In the genomic region with DNA sequence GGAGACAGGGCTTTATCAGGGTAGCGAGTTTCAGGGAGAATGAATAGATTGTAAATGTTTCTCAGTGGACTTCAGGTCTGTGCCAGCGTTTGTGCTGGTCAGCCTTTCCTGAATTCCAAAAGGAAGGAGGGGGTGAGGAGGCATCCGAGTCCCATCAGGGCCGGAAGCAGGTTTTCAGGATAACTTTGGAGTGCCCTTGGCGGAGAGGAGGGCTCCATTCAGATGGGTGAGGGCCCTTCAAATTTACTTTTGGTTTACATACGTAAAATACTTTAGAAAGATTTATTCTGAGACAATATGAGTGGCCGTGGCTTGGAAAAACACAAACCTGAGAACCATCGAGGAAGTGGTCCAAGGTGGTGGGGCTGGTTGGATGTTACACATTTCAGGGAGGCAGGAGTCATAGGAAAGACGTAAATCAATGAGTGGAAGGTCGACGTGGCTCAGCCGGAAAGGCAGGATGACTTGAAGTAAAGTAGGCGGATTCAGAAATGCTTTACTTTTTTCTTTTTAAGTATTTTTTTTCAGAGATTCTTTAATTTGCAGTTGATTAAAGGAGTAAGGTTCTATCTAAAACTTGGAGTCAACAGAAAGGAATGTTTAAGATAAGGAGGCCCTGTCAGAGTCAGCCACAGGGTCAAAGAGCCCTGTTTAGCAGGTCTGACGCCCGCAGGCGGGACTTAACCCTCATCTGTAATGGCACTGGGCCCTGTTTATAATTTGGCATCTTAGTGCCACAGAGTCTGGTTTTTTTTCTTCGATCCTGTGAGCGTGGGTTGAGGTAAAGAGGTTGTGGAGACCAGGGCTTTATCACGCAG, we compare ENCODE assay signal across 10 cellular contexts. TPM values are rescaled to one million over a fixed set of nuclear protein-coding genes. Genes with fewer than 3 reads are reported as not detected.
A peak's percentile ranks its signal among the peaks of the same experiment; 100 is the strongest.
DNase-seq lines count a peak whose midpoint lies in the region; ATAC-seq, FAIRE-seq and TF ChIP-seq lines count a peak whose summit lies in the region.
"Had no signal": no experiment of that assay in that cellular context is flagged by ENCODE, and none has a peak within 500 bp of the region (broad histone marks: within the 10 kb centered on the region; RNA-seq: fewer than 3 reads in every experiment).

No MANE protein-coding gene starts in this region.

- intact Hi-C loops in Caco-2 (cut with micrococcal nuclease; ENCODE audit: unreplicated experiment), result loop anchor here (1.0 to 2.0 kb wide), 3 partner anchors 11 to 34 kb away; no protein-coding TSS in a partner anchor

- H2BK120ac ChIP-seq in H1 (replicated peaks; ENCODE audit: low read depth, low read length), result no peak overlapping the region

- no peak for TF ChIP-seq EP300 in H1 (IDR thresholded peaks at IDR 0.05; ENCODE audit: borderline replicate concordance in 1 of 2, low read depth in 2 of 2, low read length in 2 of 2)

- TF ChIP-seq RAD21 in H1 (IDR thresholded peaks at IDR 0.05 in 1 of 2, conservative IDR thresholded peaks at IDR 0.05 in 1 of 2; ENCODE audit: low read depth in 2 of 2, low read length in 2 of 2), result no peak

- H4K5ac ChIP-seq in H1 (ENCODE audit: insufficient read length, low read depth, low read length), result no peak overlapping the region

- H3K23me2 ChIP-seq in H1 (ENCODE audit: low read depth, low read length), result no peaks in the 10 kb centered on the region; the same call in 1 of the 2 replicates

- no peak overlapping the region for H2BK5ac ChIP-seq in H1 (ENCODE audit: low read depth, low read length)

- peaks cover 77% of the 10 kb centered on the region for H3K36me3 Mint-ChIP-seq in Caco-2 (ENCODE audit: insufficient read depth, unreplicated experiment)

- in situ Hi-C loops in GM13976 (cut with MboI; ENCODE audit: low sequenced_read_pairs, unreplicated experiment), result no loop called here

- TF ChIP-seq CTCF in Caco-2 (IDR thresholded peaks at IDR 0.05; ENCODE audit: insufficient read depth in 1 of 2, low read depth in 1 of 2, low read length in 1 of 2, severe bottlenecking in 1 of 2, unreplicated experiment in 1 of 2), result no peak
- no peak for TF ChIP-seq CTCF in H1 (IDR thresholded peaks at IDR 0.05; ENCODE audit: control extremely low read depth in 1 of 3, insufficient read depth in 1 of 3, low read depth in 1 of 3, low read length in 3 of 3)
- TF ChIP-seq CTCF in GM13976 (IDR thresholded peaks at IDR 0.05; ENCODE audit: borderline replicate concordance, control extremely low read depth, extremely low read depth, insufficient read depth, missing control alignments), result no peak

- H3K36me3 ChIP-seq in Caco-2 (ENCODE audit: control insufficient read depth, insufficient read depth, low read length) (peaks cover 3% of the 10 kb centered on the region), H1 (ENCODE audit: control insufficient read depth in 2 of 4, insufficient read depth in 4 of 4, low read length in 3 of 4) (no peaks in the 10 kb centered on the region), muscle layer of duodenum (ENCODE audit: control insufficient read depth in 1 of 2, insufficient read depth in 2 of 2, low read length in 2 of 2) (no peaks in the 10 kb centered on the region)

- H3K9me3 Mint-ChIP-seq in Caco-2 (ENCODE audit: unreplicated experiment), result no peaks in the 10 kb centered on the region

- no peaks in the 10 kb centered on the region for H3K27me3 Mint-ChIP-seq in Caco-2 (ENCODE audit: insufficient read depth, unreplicated experiment)

- H2BK20ac ChIP-seq in H1 (ENCODE audit: low read length), result no peak overlapping the region

- H3K4me1 Mint-ChIP-seq in Caco-2 (ENCODE audit: low read depth, unreplicated experiment), result peaks cover 69% of the 10 kb centered on the region

- H3K4me2 ChIP-seq in H1 (ENCODE audit: insufficient read depth in 1 of 2, low read depth in 2 of 2, low read length in 2 of 2), result no peak overlapping the region

- no peak for ATAC-seq in GM18861 (IDR thresholded peaks at IDR 0.05; ENCODE audit: unreplicated experiment)
- ATAC-seq in HG02610 (IDR thresholded peaks at IDR 0.05; ENCODE audit: unreplicated experiment), result no peak

- H2BK12ac ChIP-seq in H1 (ENCODE audit: low read depth, low read length), result 0 out of 2 replicates have a peak overlapping the region, but pooled peaks have one; percentile 39

- no peaks in the 10 kb centered on the region for H3K9me3 ChIP-seq in Caco-2
- peaks cover 0 to 2% of the 10 kb centered on the region in 2 experiments; a peak in 1 of 4 replicates for H3K9me3 ChIP-seq in H1 (ENCODE audit: insufficient read depth in 2 of 2, low read depth in 1 of 2, low read length in 1 of 2)
- no peaks in the 10 kb centered on the region for H3K9me3 ChIP-seq in muscle layer of duodenum (ENCODE audit: control insufficient read depth in 1 of 2, low read length in 2 of 2)

- no peak overlapping the region for H3K14ac ChIP-seq in H1 (ENCODE audit: insufficient read length)

- no peak for TF ChIP-seq POLR2A in H1 (IDR thresholded peaks at IDR 0.05; ENCODE audit: control extremely low read depth in 1 of 2, low read depth in 2 of 2, low read length in 2 of 2)

- H3K18ac ChIP-seq in H1 (ENCODE audit: extremely low read depth, low read length), result no peak overlapping the region

- H2AK5ac ChIP-seq in H1 (ENCODE audit: low read depth, low read length), result peak overlapping the region; percentile 41; the same call in 1 of the 2 replicates

- H3K56ac ChIP-seq in H1 (replicated peaks; ENCODE audit: insufficient read length, low read depth, low read length), result no peak overlapping the region

- TSS peak; percentile 88 for BruUV-seq in Caco-2 (replicated peaks; lab: Mats Ljungman, UMichigan)

- FAIRE-seq in H1 (lab: Jason Lieb, UNC), result no peak

- WGBS in H1 (ENCODE audit: extremely low coverage in 1 of 2, insufficient coverage in 1 of 2, insufficient read length in 1 of 2, insufficient replicate concordance in 2 of 2, low coverage in 1 of 2, low lambda C conversion rate in 2 of 2, missing lambda C conversion rate in 1 of 2), 2 experiments, result 85% methylated on average over 19 of the region's 19 CpGs; no CpG with 5 or more reads in 1 of the 2 experiments

- no peak overlapping the region for H3K4me3 ChIP-seq in Caco-2 (ENCODE audit: low read depth, low read length)
- H3K4me3 ChIP-seq in H1 (ENCODE audit: extremely low read depth in 1 of 4, insufficient read depth in 2 of 4, low read depth in 3 of 4, low read length in 4 of 4), result no peak overlapping the region
- no peak overlapping the region for H3K4me3 ChIP-seq in muscle layer of duodenum (ENCODE audit: low read depth in 1 of 2, low read length in 2 of 2)

- H3K27me3 ChIP-seq in Caco-2 (replicated peaks; ENCODE audit: control insufficient read depth, insufficient read depth, low read length) (no peaks in the 10 kb centered on the region), H1 (replicated peaks in 1 of 4; ENCODE audit: control insufficient read depth in 3 of 4, extremely low read depth in 1 of 4, insufficient read depth in 3 of 4, low read length in 3 of 4) (no peaks in the 10 kb centered on the region), muscle layer of duodenum (ENCODE audit: low read depth, low read length) (no peaks in the 10 kb centered on the region)

- CTCF ChIA-PET in Caco-2 (lab: Charles Lee) (no interaction called here), H1 (lab: Charles Lee; ENCODE audit: partially characterized antibody) (no interaction called here)

- peak overlapping the region; percentile 76 for H3K4me3 Mint-ChIP-seq in Caco-2 (ENCODE audit: unreplicated experiment)

- POLR2A ChIA-PET in Caco-2 (lab: Charles Lee) (no interaction called here), H1 (lab: Charles Lee; ENCODE audit: partially characterized antibody) (no interaction called here)

- H4K20me1 ChIP-seq in H1 (replicated peaks in 1 of 2; ENCODE audit: control insufficient read depth in 1 of 2, insufficient read depth in 2 of 2, low read length in 2 of 2), result peaks cover 0 to 2% of the 10 kb centered on the region in 2 experiments

- H4K8ac ChIP-seq in H1 (ENCODE audit: extremely low read depth, insufficient read depth, low read length), result no peak overlapping the region

- H3K79me1 ChIP-seq in H1 (ENCODE audit: low read depth, low read length), result peaks cover 14% of the 10 kb centered on the region

- H4K91ac ChIP-seq in H1 (replicated peaks; ENCODE audit: insufficient read length, low read length), result peak overlapping the region; percentile 17

- H3K4ac ChIP-seq in H1 (replicated peaks; ENCODE audit: insufficient read length, low read depth, low read length), result no peak overlapping the region

- H3K27ac Mint-ChIP-seq in Caco-2 (ENCODE audit: unreplicated experiment), result peak overlapping the region; percentile 98

- H3K27ac ChIP-seq in H1 (ENCODE audit: low read depth, low read length) (no peak overlapping the region), muscle layer of duodenum (ENCODE audit: low read length) (peak overlapping the region; percentile 65)

- H3K23ac ChIP-seq in H1 (ENCODE audit: insufficient read length), result no peak overlapping the region

- H2AFZ ChIP-seq in H1 (ENCODE audit: low read length), result no peak overlapping the region

- DNase-seq in Caco-2 (peak; percentile 91 to 94), NCI-H510A (lab: John Stamatoyannopoulos, UW) (peak; percentile 35), H1 (ENCODE audit: low read depth in 1 of 2, low spot score in 2 of 2) (no peak), GM13976 (ENCODE audit: low spot score) (no peak), GOT3 (lab: John Stamatoyannopoulos, UW) (no peak)
- DNase-seq: effector CD8-positive, alpha-beta T cell; NCI-H446 treated with DMSO at 0.1 percent for 48 hours had no signal

- no peak overlapping the region for H3K9ac ChIP-seq in H1 (replicated peaks in 1 of 4; ENCODE audit: extremely low read depth in 1 of 4, low read depth in 3 of 4, low read length in 3 of 4)

- H2BK15ac ChIP-seq in H1 (ENCODE audit: low read length), result 0 out of 2 replicates have a peak overlapping the region, but pooled peaks have one; percentile 72

- H3K4me1 ChIP-seq in Caco-2, result peaks cover 68% of the 10 kb centered on the region
- H3K4me1 ChIP-seq in H1 (replicated peaks in 1 of 4; ENCODE audit: control insufficient read depth in 3 of 4, insufficient read depth in 4 of 4, low read length in 3 of 4), result peaks cover 3 to 31% (median 20%) of the 10 kb centered on the region in 4 experiments
- peaks cover 4 to 5% of the 10 kb centered on the region in 2 donors for H3K4me1 ChIP-seq in muscle layer of duodenum (ENCODE audit: control insufficient read depth in 1 of 2, insufficient read depth in 2 of 2, low read length in 2 of 2)

- H3K79me2 ChIP-seq in H1 (ENCODE audit: control insufficient read depth in 1 of 2, insufficient read depth in 2 of 2, low read length in 2 of 2), result peaks cover 0 to 75% of the 10 kb centered on the region in 2 experiments; a peak in 2 of 4 replicates

TF ChIP-seq in H1, 55 proteins besides CTCF, POLR2A, EP300 and RAD21 (continues in another document):
- no peak for TF ChIP-seq SIX5 (IDR thresholded peaks at IDR 0.05; ENCODE audit: low read depth, low read length)

RNA-seq across cellular contexts. Expression of a gene that starts 32.8 kb away (rescaled TPM):
- total RNA-seq in Caco-2 (2022), result 222 and 232 TPM in 2 replicates
- 72.9 and 78.5 TPM in 2 replicates for total RNA-seq in H1 (2021; fragmentation: NEBNext Ultra II Directional; extraction: Animal tissue kit (Norgen Biotek cat#: 25700))
- 28.8 and 30.7 TPM in 2 replicates for polyA plus RNA-seq in H1 (2011; rRNA removed)
- polyA plus RNA-seq in H1 (2011; cell fraction: cytosol; rRNA removed), result 14.9 TPM
- polyA plus RNA-seq in H1 (2011; cell fraction: nucleus; rRNA removed), result 83.2 TPM
- polyA plus RNA-seq in H1 (2012, experiment 1 of 2), result 31.1 to 42.5 TPM (median 35.7 TPM) in 4 replicates
- 4.6 TPM for polyA plus RNA-seq in H1 (2012, experiment 2 of 2)
- 30.6 TPM for polyA plus RNA-seq in H1 (2013, experiment 1 of 2)
- polyA plus RNA-seq in H1 (2013, experiment 2 of 2), result 28.1 TPM
- 35.6 and 46.4 TPM in 2 replicates for polyA minus RNA-seq in H1 (2011; rRNA and poly(A)+ RNA removed)
- 49.0 TPM for polyA minus RNA-seq in H1 (2011; cell fraction: cytosol; rRNA and poly(A)+ RNA removed)
- polyA minus RNA-seq in H1 (2011; cell fraction: nucleus; rRNA and poly(A)+ RNA removed), result 68.1 TPM

Comparison
In these comparisons a context has a peak if more than half of its experiments do, and no peak if none do; other contexts are left out.
1. DNase-seq: peak in Caco-2 (2 of 2) and NCI-H510A (single experiment); none in H1 (0 of 2), GM13976 (single experiment) and GOT3 (single experiment).